In genomic region chr19:49553451-49554271, GRCh38 we compare ENCODE assay signal across 9 cellular contexts. TPM values are rescaled to one million over a fixed set of nuclear protein-coding genes. Genes with fewer than 3 reads are reported as not detected.
DNase-seq lines count a peak whose midpoint lies in the region; ATAC-seq, FAIRE-seq and TF ChIP-seq lines count a peak whose summit lies in the region.
"Had no signal": no experiment of that assay in that cellular context is flagged by ENCODE, and none has a peak within 500 bp of the region (broad histone marks: within the 10 kb centered on the region; RNA-seq: fewer than 3 reads in every experiment).

No MANE protein-coding gene starts in this region.

- H3K4me1 ChIP-seq in PC-3 (ENCODE audit: insufficient read depth, low read length) (peaks cover 15% of the 10 kb centered on the region), astrocyte (ENCODE audit: insufficient read depth, low read length) (peaks cover 12% of the 10 kb centered on the region), mesenchymal stem cell (ENCODE audit: control insufficient read depth, insufficient read depth, low read depth, low read length) (peaks cover 2% of the 10 kb centered on the region), OCI-LY7 (ENCODE audit: insufficient read depth, low read length, poor library complexity, severe bottlenecking) (no peaks in the 10 kb centered on the region)

- peak overlapping the region; percentile 55 for H3K27ac ChIP-seq in PC-3 (ENCODE audit: low read length)
- H3K27ac ChIP-seq in astrocyte (ENCODE audit: low read depth, low read length) = peak overlapping the region; percentile 23
- no peak overlapping the region for H3K27ac ChIP-seq in mesenchymal stem cell (ENCODE audit: low read length, poor library complexity, severe bottlenecking)
- H3K27ac ChIP-seq in OCI-LY7 (ENCODE audit: low read depth, low read length, poor library complexity, severe bottlenecking) = no peak overlapping the region

- H2BK120ac ChIP-seq in mesenchymal stem cell (ENCODE audit: low read depth, low read length) = no peak overlapping the region

- no peak overlapping the region for H3K14ac ChIP-seq in mesenchymal stem cell (ENCODE audit: low read length in 2 of 2)

- H2AK5ac ChIP-seq in mesenchymal stem cell (ENCODE audit: low read length, severe bottlenecking) = no peak overlapping the region

- no peaks in the 10 kb centered on the region for H3K9me2 ChIP-seq in PC-3 (replicated peaks; ENCODE audit: low read length)
- no peaks in the 10 kb centered on the region for H3K9me2 ChIP-seq in OCI-LY7 (ENCODE audit: insufficient read depth, low read length)

- H3K4me2 ChIP-seq in PC-3 (ENCODE audit: low read length) (peak overlapping the region; percentile 7; the same call in 1 of the 2 replicates), astrocyte (ENCODE audit: low read length) (no peak overlapping the region), mesenchymal stem cell (ENCODE audit: low read length, poor library complexity, severe bottlenecking) (no peak overlapping the region), OCI-LY7 (ENCODE audit: low read length) (no peak overlapping the region)

- intact Hi-C loops in PC-3 (cut with micrococcal nuclease) = loop anchor here (1.0 kb wide), 1 partner anchor 26 kb away; no protein-coding TSS in a partner anchor
- intact Hi-C loops in OCI-LY7 (cut with micrococcal nuclease; ENCODE audit: unreplicated experiment) = no loop called here

- POLR2A ChIA-PET in PC-3 (lab: Charles Lee; ENCODE audit: unreplicated experiment) (no interaction called here), OCI-LY7 (lab: Charles Lee) (interaction anchor here (0.6 kb wide), 1 partner anchor 34 kb away, joined by 3 read pairs; no protein-coding TSS in a partner anchor)

- DNase-seq in A172 (ENCODE audit: low spot score) = peak; percentile 18
- peak; percentile 90 for DNase-seq in PC-3
- DNase-seq in astrocyte (ENCODE audit: low read depth) = peak; percentile 71
- DNase-seq in mesenchymal stem cell = peak; percentile 67
- no peak for DNase-seq in OCI-LY7 (ENCODE audit: low spot score)
- no peak for DNase-seq in omental fat pad (ENCODE audit: low spot score)
- DNase-seq in pons (ENCODE audit: low spot score) = no peak
- DNase-seq: DMS79 treated with DMSO at 0.1 percent for 48 hours had no signal

- H2BK12ac ChIP-seq in mesenchymal stem cell (ENCODE audit: low read length in 2 of 2) = no peak overlapping the region

- BruUV-seq in PC-3 (replicated peaks; lab: Mats Ljungman, UMichigan) = no TSS peak
- no TSS peak for BruUV-seq in OCI-LY7 (replicated peaks; lab: Mats Ljungman, UMichigan)

- ATAC-seq in PC-3 = peak; percentile 98
- ATAC-seq in omental fat pad (ENCODE audit: low FRiP score) = no peak
- no peak for ATAC-seq in GM21723 (IDR thresholded peaks at IDR 0.05; ENCODE audit: unreplicated experiment)

- H3K79me2 ChIP-seq in PC-3 (ENCODE audit: low read length) (no peaks in the 10 kb centered on the region), astrocyte (ENCODE audit: insufficient read depth, low read length) (no peaks in the 10 kb centered on the region), OCI-LY7 (ENCODE audit: insufficient read depth, low read depth, low read length) (no peaks in the 10 kb centered on the region)

- H3K79me1 ChIP-seq in mesenchymal stem cell (replicated peaks; ENCODE audit: low read length, poor library complexity, severe bottlenecking) = peaks cover 9% of the 10 kb centered on the region

- H2BK5ac ChIP-seq in mesenchymal stem cell (ENCODE audit: low read depth, low read length, poor library complexity, severe bottlenecking) = no peak overlapping the region

- H3F3A ChIP-seq in PC-3 (ENCODE audit: low read length, unreplicated experiment) = no peaks in the 10 kb centered on the region

- H3K9me3 ChIP-seq in PC-3 (ENCODE audit: low read length) (no peaks in the 10 kb centered on the region), astrocyte (ENCODE audit: insufficient read depth, low read depth, low read length) (no peaks in the 10 kb centered on the region), mesenchymal stem cell (ENCODE audit: control insufficient read depth, low read length) (no peaks in the 10 kb centered on the region), OCI-LY7 (ENCODE audit: low read length) (no peaks in the 10 kb centered on the region)

- peak overlapping the region; percentile 55 for H3K27ac Mint-ChIP-seq in astrocyte (ENCODE audit: unreplicated experiment)

- H3K36me3 ChIP-seq in PC-3 (ENCODE audit: low read depth, low read length) = peaks cover 29% of the 10 kb centered on the region; the same call in 1 of the 2 replicates
- peaks cover 11% of the 10 kb centered on the region for H3K36me3 ChIP-seq in astrocyte (ENCODE audit: insufficient read depth, low read length)
- H3K36me3 ChIP-seq in mesenchymal stem cell (ENCODE audit: control insufficient read depth in 1 of 2, insufficient read depth in 2 of 2, low read depth in 1 of 2, low read length in 2 of 2) = peaks cover 49 to 51% of the 10 kb centered on the region in 2 experiments
- peaks cover 31% of the 10 kb centered on the region; the same call in 1 of the 2 replicates for H3K36me3 ChIP-seq in OCI-LY7 (ENCODE audit: insufficient read depth, low read length)

- H3K9ac ChIP-seq in PC-3 (ENCODE audit: low read length) = peak overlapping the region; percentile 3; the same call in 1 of the 2 replicates
- H3K9ac ChIP-seq in astrocyte (ENCODE audit: low read length) = peak overlapping the region; percentile 5
- peak overlapping the region; percentile 7 for H3K9ac ChIP-seq in mesenchymal stem cell (ENCODE audit: low read length)

- no peak overlapping the region for H3K4me3 ChIP-seq in PC-3 (ENCODE audit: low read length)
- no peak overlapping the region for H3K4me3 ChIP-seq in astrocyte (ENCODE audit: insufficient read depth, low read depth, low read length)
- no peak overlapping the region for H3K4me3 ChIP-seq in mesenchymal stem cell (ENCODE audit: insufficient read depth in 1 of 2, low read depth in 1 of 2, low read length in 2 of 2)
- H3K4me3 ChIP-seq in OCI-LY7 (ENCODE audit: low read depth, low read length, poor library complexity, severe bottlenecking) = no peak overlapping the region

- H3K4me3 Mint-ChIP-seq in astrocyte (ENCODE audit: unreplicated experiment) = peak overlapping the region; percentile 29

- TF ChIP-seq CTCF in PC-3 (conservative IDR thresholded peaks at IDR 0.05; ENCODE audit: low read depth, low read length) = no peak
- no peak for TF ChIP-seq CTCF in astrocyte (IDR thresholded peaks at IDR 0.05; ENCODE audit: insufficient read depth, low read depth, low read length)
- TF ChIP-seq CTCF in OCI-LY7 (conservative IDR thresholded peaks at IDR 0.05; ENCODE audit: low read length) = no peak
- no peak for TF ChIP-seq CTCF in omental fat pad (IDR thresholded peaks at IDR 0.05)

- H2AFZ ChIP-seq in PC-3 (ENCODE audit: low read length) (peak overlapping the region; percentile 37), astrocyte (ENCODE audit: low read depth, low read length) (no peak overlapping the region), mesenchymal stem cell (ENCODE audit: low read depth, low read length) (no peak overlapping the region), OCI-LY7 (ENCODE audit: low read length) (no peak overlapping the region)

- no peaks in the 10 kb centered on the region for H3K9me3 Mint-ChIP-seq in astrocyte (ENCODE audit: unreplicated experiment)

- H3K18ac ChIP-seq in mesenchymal stem cell (ENCODE audit: low read depth in 1 of 2, low read length in 2 of 2) = no peak overlapping the region

- WGBS in mesenchymal stem cell = 78% methylated on average over 10 of the region's 10 CpGs

- no peaks in the 10 kb centered on the region for H4K20me1 ChIP-seq in PC-3 (ENCODE audit: low read length)
- peaks cover 4% of the 10 kb centered on the region for H4K20me1 ChIP-seq in astrocyte (ENCODE audit: insufficient read depth, low read length)
- H4K20me1 ChIP-seq in OCI-LY7 (ENCODE audit: insufficient read depth, low read length) = no peaks in the 10 kb centered on the region

- peaks cover 5% of the 10 kb centered on the region for H3K4me1 Mint-ChIP-seq in astrocyte (ENCODE audit: low read depth, unreplicated experiment)

- no peak overlapping the region for H4K8ac ChIP-seq in mesenchymal stem cell (ENCODE audit: low read length)

- H3K27me3 Mint-ChIP-seq in astrocyte (ENCODE audit: low read depth, unreplicated experiment) = no peaks in the 10 kb centered on the region

- H4K91ac ChIP-seq in mesenchymal stem cell (ENCODE audit: low read length) = no peak overlapping the region

- H3K36me3 Mint-ChIP-seq in astrocyte (ENCODE audit: low read depth, unreplicated experiment) = peaks cover 15% of the 10 kb centered on the region

- no peak overlapping the region for H2BK15ac ChIP-seq in mesenchymal stem cell (ENCODE audit: low read depth, poor library complexity, severe bottlenecking)

- CTCF ChIA-PET in PC-3 (lab: Charles Lee) = no interaction called here
- CTCF ChIA-PET in OCI-LY7 (lab: Charles Lee; ENCODE audit: unreplicated experiment) = no interaction called here

- H3K4ac ChIP-seq in mesenchymal stem cell (ENCODE audit: low read depth in 1 of 2, low read length in 2 of 2) = no peak overlapping the region

- FAIRE-seq in astrocyte (lab: Jason Lieb, UNC) = peak; percentile 55

- no peak overlapping the region for H3K23ac ChIP-seq in mesenchymal stem cell (ENCODE audit: low read length in 2 of 2)

- H3K27me3 ChIP-seq in PC-3 (ENCODE audit: low read length) = no peaks in the 10 kb centered on the region
- H3K27me3 ChIP-seq in astrocyte (ENCODE audit: insufficient read depth, low read length) = no peaks in the 10 kb centered on the region
- H3K27me3 ChIP-seq in mesenchymal stem cell (ENCODE audit: control insufficient read depth in 1 of 2, insufficient read depth in 1 of 2, low read length in 2 of 2) = no peaks in the 10 kb centered on the region

RNA-seq across cellular contexts. Expression of gene RCN3, which starts 25.9 kb away (rescaled TPM):
- total RNA-seq in A172 (2014; rRNA removed; shearing (Covaris generic)) = 0.46 TPM in 1 of 2 replicates, not detected in the other
- 33.7 and 70.4 TPM in 2 replicates for total RNA-seq in PC-3 (2014; rRNA removed)
- 20.2 and 27.5 TPM in 2 replicates for total RNA-seq in astrocyte
- polyA plus RNA-seq in mesenchymal stem cell (2013, experiment 1 of 2) = 80.0 TPM
- polyA plus RNA-seq in mesenchymal stem cell (2013, experiment 2 of 2) = 81.7 TPM
- 0.77 and 1.4 TPM in 2 replicates for total RNA-seq in OCI-LY7 (2014; rRNA removed; shearing (Covaris generic))
- 1.3 and 2.1 TPM in 2 replicates for total RNA-seq in OCI-LY7 (2022)
- 10 to 100 TPM; 23.7 to 70.1 (median 26.9) TPM for total RNA-seq in omental fat pad

RNA-seq across cellular contexts. Expression of gene NOSIP, which starts 26.7 kb away (rescaled TPM):
- 131 and 142 TPM in 2 replicates for total RNA-seq in A172 (2014; rRNA removed; shearing (Covaris generic))
- total RNA-seq in PC-3 (2014; rRNA removed) (195 and 214 TPM in 2 replicates), astrocyte (74.6 and 83.8 TPM in 2 replicates), OCI-LY7 (2022) (35.1 and 42.7 TPM in 2 replicates), omental fat pad (10 to 100 TPM; 36.9 to 70.8 (median 46.4) TPM)
- 47.3 TPM for polyA plus RNA-seq in mesenchymal stem cell (2013, experiment 1 of 2)
- polyA plus RNA-seq in mesenchymal stem cell (2013, experiment 2 of 2) = 45.5 TPM
- 74.7 and 84.0 TPM in 2 replicates for total RNA-seq in OCI-LY7 (2014; rRNA removed; shearing (Covaris generic))

RNA-seq across cellular contexts. Expression of gene PRRG2, which starts 27.5 kb away (rescaled TPM):
- 0.43 and 0.79 TPM in 2 replicates for total RNA-seq in A172 (2014; rRNA removed; shearing (Covaris generic))
- total RNA-seq in PC-3 (2014; rRNA removed) (16.4 and 17.0 TPM in 2 replicates), astrocyte (0.89 and 1.3 TPM in 2 replicates), OCI-LY7 (2022) (2.4 TPM in 2 replicates), omental fat pad (1 to 10 TPM in 2 of 4 donors, under 1 TPM in 1, not detected in 1; 0.79 to 5.2 (median 2.3) TPM)
- 0.50 TPM for polyA plus RNA-seq in mesenchymal stem cell (2013, experiment 1 of 2)
- polyA plus RNA-seq in mesenchymal stem cell (2013, experiment 2 of 2) = 0.40 TPM
- total RNA-seq in OCI-LY7 (2014; rRNA removed; shearing (Covaris generic)) = 2.7 and 4.7 TPM in 2 replicates

RNA-seq across cellular contexts. Expression of gene PRR12, which starts 37.3 kb away (rescaled TPM):
- total RNA-seq in A172 (2014; rRNA removed; shearing (Covaris generic)) = 2.3 and 4.7 TPM in 2 replicates
- total RNA-seq in PC-3 (2014; rRNA removed) (14.6 and 25.7 TPM in 2 replicates), astrocyte (29.7 and 29.9 TPM in 2 replicates), OCI-LY7 (2022) (32.8 and 40.0 TPM in 2 replicates), omental fat pad (10 to 100 TPM in 1 of 4 donors, 1 to 10 TPM in 3; 3.3 to 11.3 (median 4.1) TPM)
- polyA plus RNA-seq in mesenchymal stem cell (2013, experiment 1 of 2) = 12.1 TPM
- 11.2 TPM for polyA plus RNA-seq in mesenchymal stem cell (2013, experiment 2 of 2)
- total RNA-seq in OCI-LY7 (2014; rRNA removed; shearing (Covaris generic)) = 5.1 and 6.5 TPM in 2 replicates

RNA-seq across cellular contexts. Expression of gene FCGRT, which starts 41.2 kb away (rescaled TPM):
- 0.17 and 0.77 TPM in 2 replicates for total RNA-seq in A172 (2014; rRNA removed; shearing (Covaris generic))
- total RNA-seq in PC-3 (2014; rRNA removed) = 46.3 and 46.7 TPM in 2 replicates
- 32.2 and 40.6 TPM in 2 replicates for total RNA-seq in astrocyte
- 183 TPM for polyA plus RNA-seq in mesenchymal stem cell (2013, experiment 1 of 2)
- polyA plus RNA-seq in mesenchymal stem cell (2013, experiment 2 of 2) = 203 TPM
- 19.4 and 20.9 TPM in 2 replicates for total RNA-seq in OCI-LY7 (2014; rRNA removed; shearing (Covaris generic))
- total RNA-seq in OCI-LY7 (2022) = 10.7 and 11.6 TPM in 2 replicates
- 100 to 1,000 TPM; 314 to 479 (median 337) TPM for total RNA-seq in omental fat pad

Comparison
In these comparisons a context has a peak if more than half of its experiments do, and no peak if none do; other contexts are left out.
1. DNase-seq: peak in A172 (single experiment), PC-3 (single experiment), astrocyte (single experiment) and mesenchymal stem cell (single experiment); none in OCI-LY7 (single experiment), omental fat pad (single experiment) and pons (single experiment).
2. H3K27ac ChIP-seq: peak in PC-3 (single experiment) and astrocyte (single experiment); none in mesenchymal stem cell (single experiment) and OCI-LY7 (single experiment).
3. Peak in every context shown above with its lines, with median percentiles within 50 percentile points of each other: H3K9ac ChIP-seq.